In the genomic region with DNA sequence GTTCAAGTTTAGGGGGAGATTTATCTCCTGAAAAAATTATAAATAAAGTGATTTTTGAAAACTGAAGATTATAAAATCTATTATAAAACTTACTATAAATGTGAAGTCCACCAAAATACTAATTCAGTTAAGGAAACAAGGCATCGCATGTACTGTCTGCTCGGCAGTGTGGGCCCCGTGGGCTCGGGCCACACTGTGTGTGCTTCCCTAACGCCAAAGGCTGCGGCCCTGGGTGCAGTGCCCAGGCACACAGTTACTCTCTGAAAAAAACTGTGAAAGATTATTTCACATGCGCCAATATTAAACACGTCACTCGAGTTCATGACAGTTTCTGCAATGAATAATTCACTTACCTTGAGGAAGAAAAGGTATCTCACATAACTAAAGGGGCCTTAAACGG, we compare ENCODE assay signal across 14 cellular contexts. TPM values are rescaled to one million over a fixed set of nuclear protein-coding genes. Genes with fewer than 3 reads are reported as not detected.
DNase-seq lines count a peak whose midpoint lies in the region; ATAC-seq and TF ChIP-seq lines count a peak whose summit lies in the region.
"Had no signal": no experiment of that assay in that cellular context is flagged by ENCODE, and none has a peak within 500 bp of the region (broad histone marks: within the 10 kb centered on the region; RNA-seq: fewer than 3 reads in every experiment).

No MANE protein-coding gene starts in this region.

- H3K4me3 Mint-ChIP-seq in activated T-cell treated with anti-CD3 and anti-CD28 coated beads, Interleukin-2, amount 50 U/mL, for 24 hours = no peak overlapping the region
- peak overlapping the region; percentile 60 for H3K4me3 Mint-ChIP-seq in central memory CD8-positive, alpha-beta T cell

- no peaks in the 10 kb centered on the region for H3K27me3 Mint-ChIP-seq in activated T-cell treated with anti-CD3 and anti-CD28 coated beads, Interleukin-2, amount 50 U/mL, for 24 hours
- no peaks in the 10 kb centered on the region for H3K27me3 Mint-ChIP-seq in central memory CD8-positive, alpha-beta T cell

- H3K4me1 Mint-ChIP-seq in activated T-cell treated with anti-CD3 and anti-CD28 coated beads, Interleukin-2, amount 50 U/mL, for 24 hours (ENCODE audit: low read depth) = peaks cover 66% of the 10 kb centered on the region
- peaks cover 60% of the 10 kb centered on the region for H3K4me1 Mint-ChIP-seq in central memory CD8-positive, alpha-beta T cell

- WGBS in sigmoid colon, 2 donors = 90 to 94% methylated on average over 10 of the region's 10 CpGs

- peaks cover 0 to 78% (median 73%) of the 10 kb centered on the region in 4 donors for H3K4me1 ChIP-seq in sigmoid colon

- no peak for TF ChIP-seq EP300 in sigmoid colon (IDR thresholded peaks at IDR 0.05)

- no peaks in the 10 kb centered on the region for H3K9me3 ChIP-seq in sigmoid colon
- H3K9me3 ChIP-seq: MG63, SK-N-SH had no signal

- intact Hi-C loops in sigmoid colon (cut with DNase I) = loop anchor here (10.0 kb wide), 1 partner anchor 417 kb away; a partner anchor contains a TSS

- H3K27me3 ChIP-seq in HL-60 (ENCODE audit: insufficient read depth, poor library complexity, severe bottlenecking) (no peaks in the 10 kb centered on the region), sigmoid colon (no peaks in the 10 kb centered on the region)
- H3K27me3 ChIP-seq: MG63 had no signal

- peaks cover 7 to 64% (median 37%) of the 10 kb centered on the region in 4 donors for H3K36me3 ChIP-seq in sigmoid colon

- TF ChIP-seq CTCF in HL-60 (IDR thresholded peaks at IDR 0.05; ENCODE audit: insufficient read depth, low read length) (no peak), sigmoid colon (IDR thresholded peaks at IDR 0.05) (no peak)

- no peak for DNase-seq in activated T-cell treated with anti-CD3 and anti-CD28 coated beads, Interleukin-2, amount 50 U/mL, for 24 hours
- no peak for DNase-seq in activated T-cell treated with anti-CD3 and anti-CD28 coated beads for 4 hours
- no peak for DNase-seq in HL-60 (ENCODE audit: low read depth in 1 of 2, low spot score in 1 of 2)
- no peak for DNase-seq in central memory CD8-positive, alpha-beta T cell (ENCODE audit: low spot score in 2 of 2)
- DNase-seq in sigmoid colon = no peak
- no peak for DNase-seq in H4 (ENCODE audit: low spot score)
- no peak for DNase-seq in stimulated activated CD4-positive, alpha-beta T cell treated with anti-CD3 and anti-CD28 coated beads, Interleukin-1b, Interleukin-23, amount 100 ng/mL, for 48 hours
- no peak for DNase-seq in NOMO-1 treated with dmso at 0.1 percent for 144 hours (lab: John Stamatoyannopoulos, UW; ENCODE audit: unreplicated experiment)
- DNase-seq: activated CD8-positive, alpha-beta memory T cell treated with anti-CD3 and anti-CD28 coated beads, Interleukin-2, amount 50 U/mL, for 48 hours; GDM1; MG63; NCI-H2081; NCI-H69; SK-N-SH had no signal

- TF ChIP-seq POLR2A in sigmoid colon (IDR thresholded peaks at IDR 0.05) = no peak

- H3K36me3 Mint-ChIP-seq in activated T-cell treated with anti-CD3 and anti-CD28 coated beads, Interleukin-2, amount 50 U/mL, for 24 hours (ENCODE audit: low read depth) = peaks cover 91% of the 10 kb centered on the region
- peaks cover 57% of the 10 kb centered on the region for H3K36me3 Mint-ChIP-seq in central memory CD8-positive, alpha-beta T cell (ENCODE audit: insufficient read depth)

- H3K9me3 Mint-ChIP-seq in activated T-cell treated with anti-CD3 and anti-CD28 coated beads, Interleukin-2, amount 50 U/mL, for 24 hours = no peaks in the 10 kb centered on the region
- no peaks in the 10 kb centered on the region for H3K9me3 Mint-ChIP-seq in central memory CD8-positive, alpha-beta T cell

- no peak overlapping the region for H3K4me3 ChIP-seq in HL-60 (replicated peaks; ENCODE audit: insufficient read depth, low read length)
- H3K4me3 ChIP-seq in sigmoid colon = no peak overlapping the region
- H3K4me3 ChIP-seq: MG63 had no signal

- H3K27ac Mint-ChIP-seq in activated T-cell treated with anti-CD3 and anti-CD28 coated beads, Interleukin-2, amount 50 U/mL, for 24 hours = peak overlapping the region; percentile 92
- H3K27ac Mint-ChIP-seq in central memory CD8-positive, alpha-beta T cell (ENCODE audit: low read depth) = peak overlapping the region; percentile 83

- no peak for ATAC-seq in central memory CD8-positive, alpha-beta T cell (replicated peaks; ENCODE audit: extremely low read depth, poor library complexity, severe bottlenecking)

- H3K27ac ChIP-seq in HL-60 (replicated peaks) = peak overlapping the region; percentile 82
- H3K27ac ChIP-seq in sigmoid colon = peak overlapping the region in 3 of 4 donors; percentile 78 to 83 (median 80)

RNA-seq across cellular contexts. Expression of a gene that starts 39.8 kb away (rescaled TPM):
- 10 to 100 TPM; 31.1 to 52.6 (median 35.9) TPM for total RNA-seq in sigmoid colon
- polyA plus RNA-seq in sigmoid colon = 10 to 100 TPM; 12.6 to 21.5 (median 14.3) TPM
- 7.3 and 13.9 TPM in 2 replicates for total RNA-seq in H4 (2014; rRNA removed; shearing (Covaris generic))
